20 cellular contexts compared by ENCODE assay signal in genomic region chr5:65651144-65651543, GRCh38. TPM values are rescaled to one million over a fixed set of nuclear protein-coding genes. Genes with fewer than 3 reads are reported as not detected.
DNase-seq lines count a peak whose midpoint lies in the region; ATAC-seq and TF ChIP-seq lines count a peak whose summit lies in the region.
"Had no signal": no experiment of that assay in that cellular context is flagged by ENCODE, and none has a peak within 500 bp of the region (broad histone marks: within the 10 kb centered on the region; RNA-seq: fewer than 3 reads in every experiment).

No MANE protein-coding gene starts in this region.

- no peak overlapping the region for H3K9ac ChIP-seq in PC-3 (ENCODE audit: low read length)

- peak; percentile 37; the same call in 1 of the 2 replicates for ATAC-seq in PC-3
- no peak for ATAC-seq in GM18868 (IDR thresholded peaks at IDR 0.05; ENCODE audit: unreplicated experiment)
- ATAC-seq: HCT116 had no signal

- POLR2A ChIA-PET in PC-3 (lab: Charles Lee; ENCODE audit: unreplicated experiment) = no interaction called here
- POLR2A ChIA-PET in GM10248 (lab: Yijun Ruan, JAX) = no interaction called here

- H3K4me1 ChIP-seq in PC-3 (ENCODE audit: insufficient read depth, low read length) (no peaks in the 10 kb centered on the region), hepatocyte (ENCODE audit: insufficient read depth) (no peaks in the 10 kb centered on the region)
- H3K4me1 ChIP-seq: BE2C, SJSA1 had no signal

- TF ChIP-seq CTCF in PC-3 (conservative IDR thresholded peaks at IDR 0.05; ENCODE audit: low read depth, low read length) = no peak
- TF ChIP-seq CTCF in hepatocyte (IDR thresholded peaks at IDR 0.05; ENCODE audit: poor library complexity) = no peak
- no peak for TF ChIP-seq CTCF in dorsolateral prefrontal cortex (IDR thresholded peaks at IDR 0.05 in 54 of 56, conservative IDR thresholded peaks at IDR 0.05 in 2 of 56; ENCODE audit: low read depth in 1 of 56, partially characterized antibody in 56 of 56)
- TF ChIP-seq CTCF in GM10248 (IDR thresholded peaks at IDR 0.05; ENCODE audit: control extremely low read depth, extremely low read depth, low read depth, missing control alignments) = no peak

- H3K79me2 ChIP-seq in PC-3 (ENCODE audit: low read length) (no peaks in the 10 kb centered on the region), hepatocyte (no peaks in the 10 kb centered on the region)

- H3K4me3 ChIP-seq in PC-3 (ENCODE audit: low read length) (no peak overlapping the region), hepatocyte (no peak overlapping the region), dorsolateral prefrontal cortex (no peak overlapping the region)
- H3K4me3 ChIP-seq: MG63, SJSA1 had no signal

- H3K27ac ChIP-seq in PC-3 (ENCODE audit: low read length) = no peak overlapping the region
- peak overlapping the region; percentile 75 for H3K27ac ChIP-seq in hepatocyte
- no peak overlapping the region for H3K27ac ChIP-seq in dorsolateral prefrontal cortex
- H3K27ac ChIP-seq: SJSA1 had no signal

- H3K9me2 ChIP-seq in PC-3 (replicated peaks; ENCODE audit: low read length) (no peaks in the 10 kb centered on the region), hepatocyte (replicated peaks; ENCODE audit: insufficient read depth) (no peaks in the 10 kb centered on the region)

- H3K9me3 ChIP-seq in PC-3 (ENCODE audit: low read length) (no peaks in the 10 kb centered on the region), hepatocyte (ENCODE audit: low read depth) (no peaks in the 10 kb centered on the region)
- H3K9me3 ChIP-seq: BE2C, MG63, SJSA1 had no signal

- H3K36me3 ChIP-seq in PC-3 (ENCODE audit: low read depth, low read length) (no peaks in the 10 kb centered on the region), hepatocyte (replicated peaks; ENCODE audit: insufficient read depth, low read depth) (no peaks in the 10 kb centered on the region)

- H3K27me3 ChIP-seq in PC-3 (ENCODE audit: low read length) = no peaks in the 10 kb centered on the region
- H3K27me3 ChIP-seq in hepatocyte = no peaks in the 10 kb centered on the region
- no peaks in the 10 kb centered on the region for H3K27me3 ChIP-seq in dorsolateral prefrontal cortex
- H3K27me3 ChIP-seq: BE2C, MG63, SJSA1 had no signal

- BruUV-seq in PC-3 (replicated peaks; lab: Mats Ljungman, UMichigan) = no TSS peak

- 58% methylated on average over 5 of the region's 5 CpGs for WGBS in hepatocyte (ENCODE audit: low lambda C conversion rate, missing lambda C conversion rate)

- CTCF ChIA-PET in PC-3 (lab: Charles Lee) (no interaction called here), GM10248 (lab: Yijun Ruan, JAX) (interaction anchor here (0.9 to 1.3 kb wide), 6 partner anchors 8 to 597 kb away, joined by 3 to 4 read pairs (median 3); no protein-coding TSS in a partner anchor)

- H2AFZ ChIP-seq in PC-3 (ENCODE audit: low read length) (no peak overlapping the region), hepatocyte (no peak overlapping the region)

- H3F3A ChIP-seq in PC-3 (ENCODE audit: low read length, unreplicated experiment) = no peaks in the 10 kb centered on the region

- H4K20me1 ChIP-seq in PC-3 (ENCODE audit: low read length) (no peaks in the 10 kb centered on the region), hepatocyte (ENCODE audit: insufficient read depth, poor library complexity, severe bottlenecking) (no peaks in the 10 kb centered on the region)

- intact Hi-C loops in PC-3 (cut with micrococcal nuclease) (no loop called here), dorsolateral prefrontal cortex (cut with DNase I) (no loop called here)

- DNase-seq in DMS53 treated with DMSO at 0.1 percent for 48 hours (lab: John Stamatoyannopoulos, UW; ENCODE audit: unreplicated experiment) = peak; percentile 60
- no peak for DNase-seq in PC-3
- DNase-seq in hepatocyte (ENCODE audit: low spot score) = peak; percentile 47
- no peak for DNase-seq in dorsolateral prefrontal cortex
- no peak for DNase-seq in activated gamma-delta T cell treated with Interleukin-2 at 50 U/mL for 16 hours
- DNase-seq in GM10248 (ENCODE audit: extremely low spot score) = no peak
- DNase-seq: BE2C; DMS153; Kasumi-1; MG63; NCI-H2029; NCI-H446; NCI-H524 treated with DMSO at 0.1 percent for 48 hours; NCI-H774; NK-92 treated with Interleukin-12 subunit alpha and Interleukin-12 subunit beta, amount 100 ng/mL, for 24 hours; Right ventricle myocardium superior; RPMI8226 had no signal

- H3K4me2 ChIP-seq in PC-3 (ENCODE audit: low read length) (no peak overlapping the region), hepatocyte (no peak overlapping the region)

RNA-seq across cellular contexts. Expression of gene SHLD3, which starts 26.3 kb away (rescaled TPM):
- total RNA-seq in PC-3 (2014; rRNA removed) (1.4 and 1.6 TPM in 2 replicates), hepatocyte (7.1 and 7.3 TPM in 2 replicates), dorsolateral prefrontal cortex (1 to 10 TPM; 1.4 to 7.4 (median 3.9) TPM)
- 2.1 and 4.4 TPM in 2 replicates for polyA plus RNA-seq in hepatocyte

RNA-seq across cellular contexts. Expression of gene TRAPPC13, which starts 26.3 kb away (rescaled TPM):
- total RNA-seq in PC-3 (2014; rRNA removed) (6.6 and 6.7 TPM in 2 replicates), hepatocyte (32.7 and 34.2 TPM in 2 replicates), dorsolateral prefrontal cortex (10 to 100 TPM; 17.4 to 49.3 (median 32.9) TPM)
- polyA plus RNA-seq in hepatocyte = 10.8 and 14.7 TPM in 2 replicates

RNA-seq across cellular contexts. Expression of gene TRIM23, which starts 27.0 kb away (rescaled TPM):
- total RNA-seq in PC-3 (2014; rRNA removed) (4.7 and 7.7 TPM in 2 replicates), hepatocyte (11.7 and 14.2 TPM in 2 replicates), dorsolateral prefrontal cortex (10 to 100 TPM; 29.0 to 96.0 (median 75.1) TPM)
- 6.0 and 6.7 TPM in 2 replicates for polyA plus RNA-seq in hepatocyte

Comparison
In these comparisons a context has a peak if more than half of its experiments do, and no peak if none do; other contexts are left out.
1. DNase-seq: peak in DMS53 treated with DMSO at 0.1 percent for 48 hours (single experiment) and hepatocyte (single experiment); none in PC-3 (single experiment), dorsolateral prefrontal cortex (0 of 10), activated gamma-delta T cell treated with Interleukin-2 at 50 U/mL for 16 hours (single experiment) and GM10248 (single experiment).